Comparison of ENCODE assay signal across 1 cellular context in the genomic region with DNA sequence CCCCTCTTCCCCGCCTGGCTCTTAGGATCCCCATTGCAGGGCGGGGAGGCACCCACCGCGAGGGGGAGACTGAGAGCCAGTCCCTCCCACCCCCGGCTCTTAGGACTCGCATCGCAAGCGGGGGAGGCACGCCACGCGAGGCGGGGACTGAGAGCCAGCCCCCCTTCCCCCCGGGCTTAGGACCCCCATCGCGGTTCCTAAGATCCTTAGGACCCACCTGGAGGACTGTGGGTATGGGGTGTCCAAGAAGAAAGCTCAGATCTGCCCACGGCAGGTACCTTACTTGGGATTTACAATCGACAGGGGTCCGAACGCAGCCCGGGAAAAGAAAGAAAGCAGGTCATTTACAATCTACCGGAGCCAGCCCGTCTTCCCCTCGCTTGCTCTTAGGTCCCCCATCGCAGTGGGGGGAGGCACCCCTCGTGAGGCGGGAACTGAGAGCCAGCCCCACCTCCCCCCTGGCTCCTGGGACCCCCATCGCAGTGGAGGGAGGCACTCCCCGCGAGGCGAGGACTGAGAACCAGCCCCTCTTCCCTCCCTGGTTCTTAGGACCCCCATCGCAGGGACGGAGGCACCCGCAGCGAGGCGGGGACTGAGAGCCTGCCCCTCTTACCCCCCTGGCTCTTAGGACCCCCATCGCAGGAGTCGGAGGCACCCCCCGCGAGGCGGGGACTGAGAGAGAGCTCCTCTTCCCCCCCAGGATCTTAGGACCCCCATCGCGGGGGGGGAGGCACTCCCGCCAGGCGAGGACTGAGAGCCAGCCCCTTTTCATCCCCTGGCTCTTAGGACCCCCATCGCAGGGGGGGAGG.
TF ChIP-seq lines count a peak whose summit lies in the region.

No MANE protein-coding gene starts in this region.

TF ChIP-seq in GM12878, 131 proteins besides CTCF, POLR2A, EP300 and RAD21 (continued from another document):
- peak; percentile 8 to 21; a peak in 1 of 4 replicates for TF ChIP-seq BHLHE40 (IDR thresholded peaks at IDR 0.05; ENCODE audit: borderline replicate concordance in 1 of 2, low read depth in 2 of 2, low read length in 1 of 2)
- TF ChIP-seq, protein P1, sequence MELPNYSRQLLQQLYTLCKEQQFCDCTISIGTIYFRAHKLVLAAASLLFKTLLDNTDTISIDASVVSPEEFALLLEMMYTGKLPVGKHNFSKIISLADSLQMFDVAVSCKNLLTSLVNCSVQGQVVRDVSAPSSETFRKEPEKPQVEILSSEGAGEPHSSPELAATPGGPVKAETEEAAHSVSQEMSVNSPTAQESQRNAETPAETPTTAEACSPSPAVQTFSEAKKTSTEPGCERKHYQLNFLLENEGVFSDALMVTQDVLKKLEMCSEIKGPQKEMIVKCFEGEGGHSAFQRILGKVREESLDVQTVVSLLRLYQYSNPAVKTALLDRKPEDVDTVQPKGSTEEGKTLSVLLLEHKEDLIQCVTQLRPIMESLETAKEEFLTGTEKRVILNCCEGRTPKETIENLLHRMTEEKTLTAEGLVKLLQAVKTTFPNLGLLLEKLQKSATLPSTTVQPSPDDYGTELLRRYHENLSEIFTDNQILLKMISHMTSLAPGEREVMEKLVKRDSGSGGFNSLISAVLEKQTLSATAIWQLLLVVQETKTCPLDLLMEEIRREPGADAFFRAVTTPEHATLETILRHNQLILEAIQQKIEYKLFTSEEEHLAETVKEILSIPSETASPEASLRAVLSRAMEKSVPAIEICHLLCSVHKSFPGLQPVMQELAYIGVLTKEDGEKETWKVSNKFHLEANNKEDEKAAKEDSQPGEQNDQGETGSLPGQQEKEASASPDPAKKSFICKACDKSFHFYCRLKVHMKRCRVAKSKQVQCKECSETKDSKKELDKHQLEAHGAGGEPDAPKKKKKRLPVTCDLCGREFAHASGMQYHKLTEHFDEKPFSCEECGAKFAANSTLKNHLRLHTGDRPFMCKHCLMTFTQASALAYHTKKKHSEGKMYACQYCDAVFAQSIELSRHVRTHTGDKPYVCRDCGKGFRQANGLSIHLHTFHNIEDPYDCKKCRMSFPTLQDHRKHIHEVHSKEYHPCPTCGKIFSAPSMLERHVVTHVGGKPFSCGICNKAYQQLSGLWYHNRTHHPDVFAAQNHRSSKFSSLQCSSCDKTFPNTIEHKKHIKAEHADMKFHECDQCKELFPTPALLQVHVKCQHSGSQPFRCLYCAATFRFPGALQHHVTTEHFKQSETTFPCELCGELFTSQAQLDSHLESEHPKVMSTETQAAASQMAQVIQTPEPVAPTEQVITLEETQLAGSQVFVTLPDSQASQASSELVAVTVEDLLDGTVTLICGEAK (IDR thresholded peaks at IDR 0.05; ENCODE audit: borderline replicate concordance): no peak
- TF ChIP-seq RB1 (IDR thresholded peaks at IDR 0.05; ENCODE audit: borderline replicate concordance): 0 out of 2 replicates have a peak, but pooled peaks have one; percentile 38
- no peak for TF ChIP-seq POLR2AphosphoS5 (IDR thresholded peaks at IDR 0.05; ENCODE audit: low read length)
